ENCODE assay signal across 26 cellular contexts in the genomic region with DNA sequence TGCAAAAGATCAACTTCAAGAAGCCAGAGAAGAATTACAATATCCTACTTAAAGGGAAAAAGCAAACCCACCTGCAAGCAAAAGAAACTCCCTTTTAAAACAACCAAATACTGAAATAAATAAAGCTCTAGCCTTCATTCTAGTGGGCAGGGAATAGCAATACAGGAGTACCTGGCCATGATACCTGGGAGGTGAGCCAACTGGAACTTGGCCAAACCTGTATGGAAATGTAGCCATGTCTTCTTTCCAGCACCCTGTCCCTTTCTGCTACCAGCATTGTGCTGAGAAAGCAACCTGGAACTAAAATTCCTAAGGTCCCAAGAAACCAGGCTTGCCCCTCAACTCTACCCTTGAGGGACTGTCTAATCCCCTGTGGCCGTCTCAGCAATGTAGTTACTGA.
A peak's percentile ranks its signal among the peaks of the same experiment; 100 is the strongest.
DNase-seq lines count a peak whose midpoint lies in the region; ATAC-seq, FAIRE-seq and TF ChIP-seq lines count a peak whose summit lies in the region.
"Had no signal": no experiment of that assay in that cellular context is flagged by ENCODE, and none has a peak within 500 bp of the region (broad histone marks: within the 10 kb centered on the region; RNA-seq: fewer than 3 reads in every experiment).

No MANE protein-coding gene starts in this region.

- peaks cover 3% of the 10 kb centered on the region for H3K9me3 Mint-ChIP-seq in CD4-positive, alpha-beta T cell
- no peaks in the 10 kb centered on the region for H3K9me3 Mint-ChIP-seq in chondrocyte (ENCODE audit: low read depth)

- H3K9me3 ChIP-seq in small intestine (ENCODE audit: control insufficient read depth, low read depth): no peaks in the 10 kb centered on the region
- H3K9me3 ChIP-seq in CD4-positive, alpha-beta T cell (ENCODE audit: control insufficient read depth, low read length): no peaks in the 10 kb centered on the region
- H3K9me3 ChIP-seq: BLaER1, gastrocnemius medialis, neutrophil, prostate gland, uterus had no signal

- DNase-seq in NCI-H2081 (lab: John Stamatoyannopoulos, UW): peak; percentile 67 to 80
- DNase-seq in NCI-H2081 treated with DMSO at 0.1 percent for 48 hours (lab: John Stamatoyannopoulos, UW): no peak
- peak; percentile 85 for DNase-seq in NCI-H2029 (lab: John Stamatoyannopoulos, UW)
- DNase-seq in NCI-H774 (lab: John Stamatoyannopoulos, UW): peak; percentile 31
- peak; percentile 8 for DNase-seq in small intestine
- no peak for DNase-seq in CD4-positive, alpha-beta T cell
- no peak for DNase-seq in NCI-H524 (lab: John Stamatoyannopoulos, UW)
- DNase-seq in chondrocyte (ENCODE audit: low spot score): no peak
- DNase-seq: activated CD8-positive, alpha-beta memory T cell treated with anti-CD3 and anti-CD28 coated beads, Interleukin-2, amount 50 U/mL, for 4 hours; activated naive CD8-positive, alpha-beta T cell treated with anti-CD3 and anti-CD28 coated beads for 36 hours; Calu3; effector CD8-positive, alpha-beta T cell; gastrocnemius medialis; MM.1S; NCI-H226; uterus had no signal

- no peak overlapping the region for H3K27ac Mint-ChIP-seq in CD4-positive, alpha-beta T cell
- H3K27ac Mint-ChIP-seq in chondrocyte (ENCODE audit: unreplicated experiment): no peak overlapping the region
- H3K27ac Mint-ChIP-seq: activated naive CD8-positive, alpha-beta T cell treated with anti-CD3 and anti-CD28 coated beads for 36 hours; activated T-helper 17 cell treated with anti-CD3 and anti-CD28 coated beads, Interleukin-2, amount 50 U/mL, for 72 hours; IgD-negative memory B cell had no signal

- no peaks in the 10 kb centered on the region for H3K4me1 ChIP-seq in small intestine (ENCODE audit: control insufficient read depth in 2 of 2, insufficient read depth in 1 of 2, low read depth in 1 of 2, low read length in 1 of 2)
- H3K4me1 ChIP-seq: gastrocnemius medialis, prostate gland, uterus had no signal

- no peaks in the 10 kb centered on the region for H3K36me3 ChIP-seq in small intestine (ENCODE audit: control insufficient read depth in 2 of 2, insufficient read depth in 2 of 2, low read length in 2 of 2)
- H3K36me3 ChIP-seq: BLaER1, gastrocnemius medialis, neutrophil, prostate gland, uterus had no signal

- POLR2A ChIA-PET in CD4-positive, alpha-beta T cell (lab: Charles Lee): no interaction called here

- peaks cover 0 to 2% of the 10 kb centered on the region in 2 donors for H3K27me3 ChIP-seq in small intestine (ENCODE audit: control insufficient read depth in 2 of 2, insufficient read depth in 2 of 2, low read length in 2 of 2)
- H3K27me3 ChIP-seq in CD4-positive, alpha-beta T cell (ENCODE audit: control insufficient read depth, insufficient read depth, low read length): no peaks in the 10 kb centered on the region
- H3K27me3 ChIP-seq: BLaER1, gastrocnemius medialis, neutrophil, uterus had no signal

- H3K27me3 Mint-ChIP-seq in CD4-positive, alpha-beta T cell: no peaks in the 10 kb centered on the region
- peaks cover 2% of the 10 kb centered on the region for H3K27me3 Mint-ChIP-seq in chondrocyte (ENCODE audit: low read depth)
- H3K27me3 Mint-ChIP-seq: activated naive CD8-positive, alpha-beta T cell treated with anti-CD3 and anti-CD28 coated beads for 36 hours had no signal

- CTCF ChIA-PET in CD4-positive, alpha-beta T cell (lab: Charles Lee): no interaction called here

- no peak overlapping the region for H3K4me3 ChIP-seq in small intestine (ENCODE audit: low read depth in 1 of 2, low read length in 2 of 2)
- H3K4me3 ChIP-seq: BLaER1, gastrocnemius medialis, prostate gland, uterus had no signal

- 15 to 52% (median 35%) methylated on average over 1 of the region's 1 CpG for WGBS in small intestine, 3 donors

- intact Hi-C loops in CD4-positive, alpha-beta T cell (cut with DNase I, micrococcal nuclease): no loop called here

- no peak for FAIRE-seq in small intestine (lab: Jason Lieb, UNC)
- FAIRE-seq: H54, keratinocyte, RCC 7860 had no signal

- H3K36me3 Mint-ChIP-seq in CD4-positive, alpha-beta T cell (ENCODE audit: low read depth): no peaks in the 10 kb centered on the region
- H3K36me3 Mint-ChIP-seq in chondrocyte (ENCODE audit: low read depth): no peaks in the 10 kb centered on the region
- H3K36me3 Mint-ChIP-seq: activated naive CD8-positive, alpha-beta T cell treated with anti-CD3 and anti-CD28 coated beads for 36 hours; IgD-negative memory B cell had no signal

- no peak overlapping the region for H3K4me3 Mint-ChIP-seq in CD4-positive, alpha-beta T cell
- H3K4me3 Mint-ChIP-seq in chondrocyte (ENCODE audit: unreplicated experiment): no peak overlapping the region
- H3K4me3 Mint-ChIP-seq: activated naive CD8-positive, alpha-beta T cell treated with anti-CD3 and anti-CD28 coated beads for 36 hours; activated T-helper 17 cell treated with anti-CD3 and anti-CD28 coated beads, Interleukin-2, amount 50 U/mL, for 72 hours; IgD-negative memory B cell had no signal

- no peaks in the 10 kb centered on the region for H3K4me1 Mint-ChIP-seq in CD4-positive, alpha-beta T cell (ENCODE audit: low read depth)
- no peaks in the 10 kb centered on the region for H3K4me1 Mint-ChIP-seq in chondrocyte (ENCODE audit: low read depth)
- H3K4me1 Mint-ChIP-seq: activated naive CD8-positive, alpha-beta T cell treated with anti-CD3 and anti-CD28 coated beads for 36 hours; activated T-helper 17 cell treated with anti-CD3 and anti-CD28 coated beads, Interleukin-2, amount 50 U/mL, for 72 hours had no signal

- no peak overlapping the region for H3K27ac ChIP-seq in small intestine (ENCODE audit: low read depth in 1 of 2, low read length in 1 of 2)
- no peak overlapping the region for H3K27ac ChIP-seq in CD4-positive, alpha-beta T cell (ENCODE audit: low read depth, low read length)
- H3K27ac ChIP-seq: BLaER1, gastrocnemius medialis, neutrophil, prostate gland, uterus, VCaP had no signal

- ATAC-seq in CD4-positive, alpha-beta T cell (ENCODE audit: poor library complexity): no peak
- ATAC-seq: activated T-helper 17 cell treated with anti-CD3 and anti-CD28 coated beads, Interleukin-2, amount 50 U/mL, for 72 hours; esophagus mucosa; gastrocnemius medialis had no signal

- TF ChIP-seq CTCF in CD4-positive, alpha-beta T cell (IDR thresholded peaks at IDR 0.05): no peak
- TF ChIP-seq CTCF in chondrocyte (IDR thresholded peaks at IDR 0.05): no peak

Comparison
In these comparisons a context has a peak if more than half of its experiments do, and no peak if none do; other contexts are left out.
1. DNase-seq: peak in NCI-H2081 (2 of 2), NCI-H2029 (single experiment), NCI-H774 (single experiment) and small intestine (single experiment); none in NCI-H2081 treated with DMSO at 0.1 percent for 48 hours (single experiment), CD4-positive, alpha-beta T cell (0 of 10), NCI-H524 (0 of 2) and chondrocyte (single experiment).